In the genomic region with DNA sequence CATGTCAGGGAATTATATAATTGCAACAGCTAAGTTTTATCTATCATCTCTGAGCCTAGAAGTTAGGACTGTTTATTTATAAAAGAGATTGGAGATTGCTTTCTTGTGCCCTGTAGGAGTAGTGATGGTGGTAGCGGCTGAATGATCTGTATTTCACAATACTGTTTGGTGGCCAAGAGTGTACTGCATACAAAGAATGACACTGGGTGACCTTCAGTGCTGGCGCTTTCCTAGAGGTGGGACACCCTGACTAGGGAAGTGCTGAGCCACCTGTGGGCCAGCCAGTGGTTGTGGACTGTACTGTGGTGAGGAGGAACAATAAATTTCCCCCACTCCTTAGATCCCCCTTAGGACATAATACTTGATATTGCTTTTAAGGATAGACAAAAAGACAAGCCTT, we compare ENCODE assay signal across 25 cellular contexts.
"Had no signal": no experiment of that assay in that cellular context is flagged by ENCODE, and none has a peak within 500 bp of the region (broad histone marks: within the 10 kb centered on the region; RNA-seq: fewer than 3 reads in every experiment).

No MANE protein-coding gene starts in this region.

- DNase-seq: activated CD4-positive, alpha-beta T cell treated with anti-CD3 and anti-CD28 coated beads for 48 hours; activated CD4-positive, alpha-beta T cell treated with anti-CD3 and anti-CD28 coated beads, Interleukin-2, amount 50 U/mL, for 4 hours; activated CD4-positive, CD25-positive, alpha-beta regulatory T cell treated with anti-CD3 and anti-CD28 coated beads, Interleukin-2, amount 50 U/mL, for 72 hours; activated CD8-positive, alpha-beta memory T cell treated with anti-CD3 and anti-CD28 coated beads, Interleukin-2, amount 50 U/mL, for 48 hours; activated CD8-positive, alpha-beta T cell treated with anti-CD3 and anti-CD28 coated beads, Interleukin-2, amount 10 ng/mL, durations not matched to agents 7 days and 5 days; activated effector memory CD4-positive, alpha-beta T cell treated with Interleukin-2 at 50 U/mL for 16 hours; activated naive CD4-positive, alpha-beta T cell; activated T-cell treated with anti-CD3 and anti-CD28 coated beads, Interleukin-2, amount 50 U/mL, for 24 hours; amniotic stem cell; body of pancreas; Karpas-422; MM.1S; NCI-H1048; NCI-H146; NCI-H187 treated with DMSO at 0.1 percent for 48 hours; NCI-H2081 treated with DMSO at 0.1 percent for 48 hours; NCI-H446; NCI-H524; Peyer's patch; SHP77 treated with DMSO at 0.1 percent for 48 hours; T-helper 17 cell; T-helper 9 cell had no signal

- ATAC-seq: activated CD8-positive, alpha-beta T cell treated with anti-CD3 and anti-CD28 coated beads, Interleukin-2, amount 10 ng/mL, durations not matched to agents 7 days and 5 days; body of pancreas; T-helper 17 cell; WTC11 had no signal

- H3K4me1 ChIP-seq: ascending aorta, body of pancreas, Peyer's patch had no signal

- H3K27me3 ChIP-seq: ascending aorta, body of pancreas, Peyer's patch had no signal

- H3K4me3 ChIP-seq: ascending aorta, body of pancreas, Peyer's patch had no signal

- H3K27ac ChIP-seq: ascending aorta, body of pancreas, Peyer's patch, RWPE1 had no signal

- H3K9me3 ChIP-seq: body of pancreas, Peyer's patch had no signal
